Comparison of ENCODE assay signal across 24 cellular contexts in genomic region chr5:109299557-109299956, GRCh38.
"Had no signal": no experiment of that assay in that cellular context is flagged by ENCODE, and none has a peak within 500 bp of the region (broad histone marks: within the 10 kb centered on the region; RNA-seq: fewer than 3 reads in every experiment).

No MANE protein-coding gene starts in this region.

- DNase-seq: activated CD4-positive, alpha-beta memory T cell treated with anti-CD3 and anti-CD28 coated beads for 36 hours; activated CD4-positive, alpha-beta T cell treated with anti-CD3 and anti-CD28 coated beads, Interleukin-2, amount 10 ng/mL, durations not matched to agents 24 days and 14 days; activated CD4-positive, CD25-positive, alpha-beta regulatory T cell treated with anti-CD3 and anti-CD28 coated beads, Interleukin-2, amount 50 U/mL, for 72 hours; activated CD8-positive, alpha-beta memory T cell treated with anti-CD3 and anti-CD28 coated beads, Interleukin-2, amount 50 U/mL, for 4 hours; activated gamma-delta T cell; activated naive CD4-positive, alpha-beta T cell treated with anti-CD3 and anti-CD28 coated beads, Interleukin-2, amount 10 ng/mL, durations not matched to agents 7 days and 5 days; activated T-cell treated with anti-CD3 and anti-CD28 coated beads, Interleukin-2, amount 50 U/mL, for 1 hour; amniotic stem cell; caudate nucleus; cortex of kidney; foreskin keratinocyte; heart left ventricle; hypothalamus; immature natural killer cell; kidney; left colon; mammary epithelial cell; ovary; right lobe of liver; stimulated activated CD4-positive, alpha-beta T cell treated with anti-CD3 and anti-CD28 coated beads, Interleukin-4, amount 100 ng/mL, for 1 hour; stimulated activated naive CD8-positive, alpha-beta T cell treated with anti-CD3 and anti-CD28 coated beads, Interleukin-15, Interleukin-2, amounts not matched to agents 100 U/mL and 50 U/mL, for 24 hours; T1000; testis; transverse colon had no signal

- ATAC-seq: foreskin keratinocyte; heart left ventricle; left colon; right lobe of liver; stimulated activated naive CD8-positive, alpha-beta T cell treated with anti-CD3 and anti-CD28 coated beads, Interleukin-15, Interleukin-2, amounts not matched to agents 100 U/mL and 50 U/mL, for 24 hours had no signal

- H3K9me3 ChIP-seq: ovary, right lobe of liver, testis, transverse colon had no signal

- H3K27me3 ChIP-seq: ovary, right lobe of liver, testis, transverse colon had no signal

- H3K36me3 ChIP-seq: heart left ventricle, ovary, right lobe of liver, transverse colon had no signal

- H3K4me3 ChIP-seq: heart left ventricle, ovary, right lobe of liver, testis, transverse colon had no signal

- H3K4me1 ChIP-seq: foreskin keratinocyte, heart left ventricle, right lobe of liver, transverse colon had no signal

- H3K27ac ChIP-seq: foreskin keratinocyte, heart left ventricle, ovary, right lobe of liver, testis, transverse colon had no signal
